ENCODE assay signal across 15 cellular contexts in genomic region chr7:17043012-17043877, GRCh38.
DNase-seq lines count a peak whose midpoint lies in the region; ATAC-seq, FAIRE-seq and TF ChIP-seq lines count a peak whose summit lies in the region.
"Had no signal": no experiment of that assay in that cellular context is flagged by ENCODE, and none has a peak within 500 bp of the region (broad histone marks: within the 10 kb centered on the region; RNA-seq: fewer than 3 reads in every experiment).

No MANE protein-coding gene starts in this region.

- H3K4me2 ChIP-seq in smooth muscle cell, result peak overlapping the region; percentile 71

- H3K4me1 Mint-ChIP-seq in activated CD8-positive, alpha-beta memory T cell treated with anti-CD3 and anti-CD28 coated beads, Interleukin-2, amount 10 ng/mL, durations not matched to agents 7 days and 5 days, result peaks cover 44% of the 10 kb centered on the region

- H3K9me3 ChIP-seq in SK-N-MC (ENCODE audit: low read depth, low read length) (no peaks in the 10 kb centered on the region), smooth muscle cell (replicated peaks; ENCODE audit: low read depth) (no peaks in the 10 kb centered on the region)
- H3K9me3 ChIP-seq: HAP-1 had no signal

- H3K9ac ChIP-seq in SK-N-MC (ENCODE audit: insufficient read length) (peak overlapping the region; percentile 77), smooth muscle cell (ENCODE audit: low read depth) (peak overlapping the region; percentile 5)

- no peak for DNase-seq in activated CD8-positive, alpha-beta memory T cell treated with anti-CD3 and anti-CD28 coated beads, Interleukin-2, amount 10 ng/mL, durations not matched to agents 7 days and 5 days
- DNase-seq in activated CD8-positive, alpha-beta memory T cell treated with anti-CD3 and anti-CD28 coated beads, Interleukin-2, amount 50 U/mL, for 48 hours, result no peak
- DNase-seq in SK-N-MC (ENCODE audit: low read depth, low spot score) (peak; percentile 83), fibroblast of mammary gland (ENCODE audit: low read depth) (peak; percentile 52), smooth muscle cell (lab: John Stamatoyannopoulos, UW; ENCODE audit: unreplicated experiment) (no peak), GM12892 (ENCODE audit: insufficient read length) (no peak)
- no peak for DNase-seq in stimulated activated CD4-positive, alpha-beta T cell treated with anti-CD3 and anti-CD28 coated beads, Interleukin-2, amount 100 ng/mL, for 48 hours
- DNase-seq: activated naive CD8-positive, alpha-beta T cell treated with anti-CD3 and anti-CD28 coated beads, Interleukin-2, amount 50 U/mL, for 24 hours; AML-193; Karpas-422; nucleus accumbens had no signal

- TF ChIP-seq CTCF in fibroblast of mammary gland (conservative IDR thresholded peaks at IDR 0.05; ENCODE audit: control insufficient read depth, insufficient read depth, low read depth, low read length), result no peak
- TF ChIP-seq CTCF in smooth muscle cell (IDR thresholded peaks at IDR 0.05; ENCODE audit: borderline replicate concordance, insufficient read depth, poor library complexity, severe bottlenecking), result no peak

- no peak for TF ChIP-seq POLR2A in GM12892 (IDR thresholded peaks at IDR 0.05; ENCODE audit: low read depth, low read length)

- H3K4me3 ChIP-seq in SK-N-MC, result peak overlapping the region; percentile 67
- H3K4me3 ChIP-seq in fibroblast of mammary gland (ENCODE audit: control insufficient read depth, low read depth, low read length), result no peak overlapping the region
- no peak overlapping the region for H3K4me3 ChIP-seq in smooth muscle cell
- H3K4me3 ChIP-seq: HAP-1 had no signal

- no peak overlapping the region for H3K27ac Mint-ChIP-seq in activated CD8-positive, alpha-beta memory T cell treated with anti-CD3 and anti-CD28 coated beads, Interleukin-2, amount 10 ng/mL, durations not matched to agents 7 days and 5 days
- H3K27ac Mint-ChIP-seq: activated naive CD8-positive, alpha-beta T cell treated with anti-CD3 and anti-CD28 coated beads, Interleukin-2, amount 50 U/mL, for 24 hours; stimulated activated naive CD8-positive, alpha-beta T cell treated with anti-CD3 and anti-CD28 coated beads, Interleukin-15, Interleukin-2, amounts not matched to agents 100 ng/mL and 50 ng/mL, for 24 hours had no signal

- peaks cover 7% of the 10 kb centered on the region for H3K4me1 ChIP-seq in smooth muscle cell (ENCODE audit: low read depth)
- H3K4me1 ChIP-seq: HAP-1 had no signal

- H3K4me3 Mint-ChIP-seq in activated CD8-positive, alpha-beta memory T cell treated with anti-CD3 and anti-CD28 coated beads, Interleukin-2, amount 10 ng/mL, durations not matched to agents 7 days and 5 days, result no peak overlapping the region
- H3K4me3 Mint-ChIP-seq: activated naive CD8-positive, alpha-beta T cell treated with anti-CD3 and anti-CD28 coated beads, Interleukin-2, amount 50 U/mL, for 24 hours; stimulated activated naive CD8-positive, alpha-beta T cell treated with anti-CD3 and anti-CD28 coated beads, Interleukin-15, Interleukin-2, amounts not matched to agents 100 ng/mL and 50 ng/mL, for 24 hours had no signal

- H3K27me3 ChIP-seq in smooth muscle cell (ENCODE audit: low read depth), result no peaks in the 10 kb centered on the region

- no peaks in the 10 kb centered on the region for H3F3A ChIP-seq in smooth muscle cell (ENCODE audit: low read depth)

- WGBS in smooth muscle cell (ENCODE audit: low lambda C conversion rate), result 52% methylated on average over 3 of the region's 3 CpGs

- H3K9me3 Mint-ChIP-seq in activated CD8-positive, alpha-beta memory T cell treated with anti-CD3 and anti-CD28 coated beads, Interleukin-2, amount 10 ng/mL, durations not matched to agents 7 days and 5 days (ENCODE audit: low read depth), result no peaks in the 10 kb centered on the region
- H3K9me3 Mint-ChIP-seq: activated naive CD8-positive, alpha-beta T cell treated with anti-CD3 and anti-CD28 coated beads, Interleukin-2, amount 50 U/mL, for 24 hours; stimulated activated naive CD8-positive, alpha-beta T cell treated with anti-CD3 and anti-CD28 coated beads, Interleukin-15, Interleukin-2, amounts not matched to agents 100 ng/mL and 50 ng/mL, for 24 hours had no signal

- H3K36me3 ChIP-seq in SK-N-MC (ENCODE audit: insufficient read depth, low read length) (no peaks in the 10 kb centered on the region), smooth muscle cell (ENCODE audit: low read depth) (no peaks in the 10 kb centered on the region)
- H3K36me3 ChIP-seq: HAP-1 had no signal

- H3K36me3 Mint-ChIP-seq in activated CD8-positive, alpha-beta memory T cell treated with anti-CD3 and anti-CD28 coated beads, Interleukin-2, amount 10 ng/mL, durations not matched to agents 7 days and 5 days, result peaks cover 2% of the 10 kb centered on the region

- peak overlapping the region; percentile 98 for H3K27ac ChIP-seq in SK-N-MC
- H3K27ac ChIP-seq in smooth muscle cell (ENCODE audit: low read depth), result peak overlapping the region; percentile 69

- peaks cover 4% of the 10 kb centered on the region for H3K27me3 Mint-ChIP-seq in activated CD8-positive, alpha-beta memory T cell treated with anti-CD3 and anti-CD28 coated beads, Interleukin-2, amount 10 ng/mL, durations not matched to agents 7 days and 5 days

- CTCF ChIA-PET in activated CD8-positive, alpha-beta memory T cell treated with anti-CD3 and anti-CD28 coated beads, Interleukin-2, amount 10 ng/mL, durations not matched to agents 7 days and 5 days (lab: Charles Lee), result interaction anchor here (0.9 to 2.4 kb wide), 4 partner anchors 12 to 150 kb away, joined by 3 to 7 read pairs (median 3); no protein-coding TSS in a partner anchor

- ATAC-seq in activated CD8-positive, alpha-beta memory T cell treated with anti-CD3 and anti-CD28 coated beads, Interleukin-2, amount 10 ng/mL, durations not matched to agents 7 days and 5 days, result peak; percentile 33
- ATAC-seq in HG03460 (IDR thresholded peaks at IDR 0.05; ENCODE audit: unreplicated experiment), result no peak
- ATAC-seq: activated naive CD8-positive, alpha-beta T cell treated with anti-CD3 and anti-CD28 coated beads, Interleukin-2, amount 50 U/mL, for 24 hours had no signal

- H3K79me2 ChIP-seq in smooth muscle cell (ENCODE audit: low read depth), result no peaks in the 10 kb centered on the region

- H2AFZ ChIP-seq in smooth muscle cell (ENCODE audit: low read depth), result peak overlapping the region; percentile 29

- FAIRE-seq in GM12892 (lab: Jason Lieb, UNC), result no peak
- FAIRE-seq: endometrium had no signal

- no peaks in the 10 kb centered on the region for H4K20me1 ChIP-seq in smooth muscle cell (ENCODE audit: low read depth)

Comparison
In these comparisons a context has a peak if more than half of its experiments do, and no peak if none do; other contexts are left out.
1. DNase-seq: peak in SK-N-MC (single experiment) and fibroblast of mammary gland (single experiment); none in activated CD8-positive, alpha-beta memory T cell treated with anti-CD3 and anti-CD28 coated beads, Interleukin-2, amount 10 ng/mL, durations not matched to agents 7 days and 5 days (single experiment), activated CD8-positive, alpha-beta memory T cell treated with anti-CD3 and anti-CD28 coated beads, Interleukin-2, amount 50 U/mL, for 48 hours (single experiment), smooth muscle cell (single experiment), stimulated activated CD4-positive, alpha-beta T cell treated with anti-CD3 and anti-CD28 coated beads, Interleukin-2, amount 100 ng/mL, for 48 hours (0 of 2) and GM12892 (single experiment).